Comparison of ENCODE assay signal across 8 cellular contexts in the genomic region with DNA sequence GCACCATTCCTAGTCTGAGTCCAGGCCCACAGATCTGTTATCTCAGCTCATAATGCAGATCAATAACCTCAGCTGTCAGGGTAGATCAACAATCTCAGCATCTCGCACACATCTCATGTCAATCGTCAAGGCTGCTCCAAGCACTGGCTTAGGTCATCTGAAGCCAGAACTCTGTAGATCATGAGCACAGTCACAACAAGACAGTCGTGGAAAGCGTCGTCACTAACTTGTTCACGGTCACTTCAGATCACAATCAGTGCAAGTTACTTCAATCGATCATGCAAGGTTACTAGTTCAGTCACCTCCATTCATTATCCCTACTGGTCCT.
DNase-seq lines count a peak whose midpoint lies in the region; ATAC-seq, FAIRE-seq and TF ChIP-seq lines count a peak whose summit lies in the region.

No MANE protein-coding gene starts in this region.

- H3K9ac ChIP-seq in K562 (ENCODE audit: insufficient read depth in 1 of 2, low read depth in 2 of 2, low read length in 2 of 2) (peak overlapping the region; percentile 77 to 93; a peak in 3 of 4 replicates), mesenchymal stem cell (ENCODE audit: low read length) (peak overlapping the region; percentile 89)

- peak overlapping the region; percentile 18 to 96 (median 89) for H3K27ac Mint-ChIP-seq in CD14-positive monocyte

- peak overlapping the region; percentile 60 for H2AK5ac ChIP-seq in mesenchymal stem cell (ENCODE audit: low read length, severe bottlenecking)

- H3K36me3 ChIP-seq in K562 (ENCODE audit: control insufficient read depth, insufficient read depth, low read length) (peaks cover 4% of the 10 kb centered on the region; the same call in 2 of the 3 replicates), mesenchymal stem cell (ENCODE audit: control insufficient read depth in 1 of 2, insufficient read depth in 2 of 2, low read depth in 1 of 2, low read length in 2 of 2) (peaks cover 0 to 6% of the 10 kb centered on the region in 2 experiments), vagina (no peaks in the 10 kb centered on the region)

- H3K27ac ChIP-seq in HL-60 (replicated peaks), result peak overlapping the region; percentile 72
- peak overlapping the region; percentile 65; the same call in 2 of the 3 replicates for H3K27ac ChIP-seq in K562 (ENCODE audit: extremely low read depth, low read depth, low read length)
- H3K27ac ChIP-seq in mesenchymal stem cell (ENCODE audit: low read length, poor library complexity, severe bottlenecking), result peak overlapping the region; percentile 45
- peak overlapping the region; percentile 86 for H3K27ac ChIP-seq in vagina

- no peak overlapping the region for H2BK5ac ChIP-seq in mesenchymal stem cell (ENCODE audit: low read depth, low read length, poor library complexity, severe bottlenecking)

- no peaks in the 10 kb centered on the region for H3K9me1 ChIP-seq in K562 (ENCODE audit: control insufficient read depth, insufficient read depth, low read length)

- peak overlapping the region; percentile 89 to 95 for H3K4me3 Mint-ChIP-seq in CD14-positive monocyte

- CTCF ChIA-PET in K562 (lab: Yijun Ruan, JAX; ENCODE audit: low intra/inter-chr PET ratio), result no interaction called here

- peak; percentile 87 for FAIRE-seq in K562 (lab: Jason Lieb, UNC)

- TF ChIP-seq EP300 in K562 (IDR thresholded peaks at IDR 0.05; ENCODE audit: low read length), result no peak

- H4K91ac ChIP-seq in mesenchymal stem cell (ENCODE audit: low read length), result peak overlapping the region; percentile 80

- H3K4me3 ChIP-seq in HL-60 (replicated peaks; ENCODE audit: insufficient read depth, low read length) (peak overlapping the region; percentile 95), K562 (peak overlapping the region; percentile 79), mesenchymal stem cell (ENCODE audit: insufficient read depth in 1 of 2, low read depth in 1 of 2, low read length in 2 of 2) (peak overlapping the region in 1 of 2 experiments; percentile 86), vagina (peak overlapping the region; percentile 85 to 88)

- H3K4me1 ChIP-seq in K562 (replicated peaks in 1 of 2; ENCODE audit: control insufficient read depth in 2 of 2, insufficient read depth in 2 of 2, low read length in 2 of 2) (peaks cover 18 to 30% of the 10 kb centered on the region in 2 experiments), mesenchymal stem cell (ENCODE audit: control insufficient read depth, insufficient read depth, low read depth, low read length) (peaks cover 13% of the 10 kb centered on the region), vagina (peaks cover 45% of the 10 kb centered on the region)

- TF ChIP-seq POLR2A in K562 (conservative IDR thresholded peaks at IDR 0.05) (no peak), vagina (IDR thresholded peaks at IDR 0.05) (no peak)

- H2BK12ac ChIP-seq in mesenchymal stem cell (ENCODE audit: low read length in 2 of 2), result peak overlapping the region in 1 of 2 experiments; percentile 54

- peaks cover 45% of the 10 kb centered on the region for H3K4me1 Mint-ChIP-seq in CD14-positive monocyte

- TF ChIP-seq CTCF in CD14-positive monocyte (IDR thresholded peaks at IDR 0.05) (no peak), HL-60 (IDR thresholded peaks at IDR 0.05; ENCODE audit: insufficient read depth, low read length) (no peak), K562 (IDR thresholded peaks at IDR 0.05 in 2 of 3, conservative IDR thresholded peaks at IDR 0.05 in 1 of 3; ENCODE audit: insufficient read depth in 2 of 3, low read depth in 1 of 3, low read length in 3 of 3) (no peak), vagina (IDR thresholded peaks at IDR 0.05) (no peak)

- H2BK15ac ChIP-seq in mesenchymal stem cell (ENCODE audit: low read depth, poor library complexity, severe bottlenecking), result no peak overlapping the region

- ATAC-seq in K562, result no peak

- peak overlapping the region; percentile 99 for H3K4me2 ChIP-seq in K562 (ENCODE audit: insufficient read depth, low read length)
- peak overlapping the region; percentile 50 for H3K4me2 ChIP-seq in mesenchymal stem cell (ENCODE audit: low read length, poor library complexity, severe bottlenecking)

- BruUV-seq in K562 (replicated peaks; lab: Mats Ljungman, UMichigan), result no TSS peak

- WGBS in K562 (ENCODE audit: insufficient coverage, low coverage, missing lambda C conversion rate), result 14% methylated on average over 7 of the region's 7 CpGs
- WGBS in mesenchymal stem cell, result 81% methylated on average over 7 of the region's 7 CpGs

- no peak overlapping the region for H3K14ac ChIP-seq in mesenchymal stem cell (ENCODE audit: low read length in 2 of 2)

- H2BK120ac ChIP-seq in mesenchymal stem cell (ENCODE audit: low read depth, low read length), result no peak overlapping the region

- H3K27me3 ChIP-seq in HL-60 (ENCODE audit: insufficient read depth, poor library complexity, severe bottlenecking) (no peaks in the 10 kb centered on the region), K562 (ENCODE audit: control insufficient read depth in 2 of 2, insufficient read depth in 2 of 2, low read length in 2 of 2) (no peaks in the 10 kb centered on the region), mesenchymal stem cell (ENCODE audit: control insufficient read depth in 1 of 2, insufficient read depth in 1 of 2, low read length in 2 of 2) (no peaks in the 10 kb centered on the region), vagina (no peaks in the 10 kb centered on the region)

- H4K8ac ChIP-seq in mesenchymal stem cell (ENCODE audit: low read length), result peak overlapping the region; percentile 98

- no peaks in the 10 kb centered on the region for H3K9me3 ChIP-seq in K562 (replicated peaks; ENCODE audit: control insufficient read depth, insufficient read depth, low read depth, low read length)
- H3K9me3 ChIP-seq in mesenchymal stem cell (ENCODE audit: control insufficient read depth, low read length), result no peaks in the 10 kb centered on the region
- no peaks in the 10 kb centered on the region for H3K9me3 ChIP-seq in vagina

- peaks cover 0 to 2% (median 0%) of the 10 kb centered on the region in 3 donors for H3K27me3 Mint-ChIP-seq in CD14-positive monocyte (ENCODE audit: low read depth in 3 of 3)

- no peak for DNase-seq in CD14-positive monocyte (ENCODE audit: low spot score)
- no peak for DNase-seq in HL-60 (ENCODE audit: low read depth in 1 of 2, low spot score in 1 of 2)
- peak in 1 of 4 experiments; percentile 38 for DNase-seq in K562 (ENCODE audit: extremely low read depth in 1 of 4, low spot score in 3 of 4)
- no peak for DNase-seq in mesenchymal stem cell
- DNase-seq in vagina (ENCODE audit: extremely low spot score in 2 of 2), result no peak
- no peak for DNase-seq in activated CD8-positive, alpha-beta memory T cell treated with anti-CD3 and anti-CD28 coated beads, Interleukin-2, amount 50 U/mL, for 48 hours
- no peak for DNase-seq in COR-L47 (lab: John Stamatoyannopoulos, UW)
- no peak for DNase-seq in putamen (ENCODE audit: low spot score)

- no peaks in the 10 kb centered on the region for H3K79me1 ChIP-seq in mesenchymal stem cell (replicated peaks; ENCODE audit: low read length, poor library complexity, severe bottlenecking)

- POLR2A ChIA-PET in K562 (lab: Yijun Ruan, JAX), result interaction anchor here (0.5 to 2.0 kb wide), 3 partner anchors 8 to 505 kb away, joined by 3 to 7 read pairs (median 3); no protein-coding TSS in a partner anchor

- H3K79me2 ChIP-seq in K562 (ENCODE audit: control insufficient read depth, insufficient read depth, low read length), result peaks cover 40% of the 10 kb centered on the region

- H4K20me1 ChIP-seq in K562 (replicated peaks; ENCODE audit: control insufficient read depth, insufficient read depth, low read length), result peaks cover 4% of the 10 kb centered on the region; the same call in 1 of the 2 replicates

- peaks cover 11 to 20% of the 10 kb centered on the region in 2 donors for H3K36me3 Mint-ChIP-seq in CD14-positive monocyte

- H2AFZ ChIP-seq in K562 (ENCODE audit: low read depth, low read length) (peak overlapping the region; percentile 99), mesenchymal stem cell (ENCODE audit: low read depth, low read length) (peak overlapping the region; percentile 76)

- intact Hi-C loops in CD14-positive monocyte (cut with micrococcal nuclease), result loop anchor here (5.0 to 10.0 kb wide), 3 partner anchors 121 to 591 kb away; partner anchors contain the start of genes PIF1 (in 1 of the 2), PLEKHO2 (in 1 of the 2) and RNU5A-1 (in 1 of the 2)
- intact Hi-C loops in K562 (cut with micrococcal nuclease), result no loop called here
- intact Hi-C loops in vagina (cut with DNase I), result no loop called here

- no peak overlapping the region for H3K23ac ChIP-seq in mesenchymal stem cell (ENCODE audit: low read length in 2 of 2)

- in situ Hi-C loops in K562 (cut with MboI), result no loop called here

- peak overlapping the region; percentile 83 to 95 for H3K18ac ChIP-seq in mesenchymal stem cell (ENCODE audit: low read depth in 1 of 2, low read length in 2 of 2)

- H3K9me3 Mint-ChIP-seq in CD14-positive monocyte, result no peaks in the 10 kb centered on the region

- no peak for TF ChIP-seq RAD21 in K562 (CRISPR knock-in tag; conservative IDR thresholded peaks at IDR 0.05 in 1 of 2, IDR thresholded peaks at IDR 0.05 in 1 of 2)

- H3K4ac ChIP-seq in mesenchymal stem cell (ENCODE audit: low read depth in 1 of 2, low read length in 2 of 2), result peak overlapping the region; percentile 41 to 90

TF ChIP-seq in K562, 482 proteins besides CTCF, POLR2A, EP300 and RAD21 (continues in another document):
- TF ChIP-seq USF2 (CRISPR knock-in tag; IDR thresholded peaks at IDR 0.05) (no peak), MTF1 (CRISPR knock-in tag; IDR thresholded peaks at IDR 0.05; ENCODE audit: borderline replicate concordance) (no peak), KDM4B (IDR thresholded peaks at IDR 0.05; ENCODE audit: borderline replicate concordance in 2 of 2, low read depth in 1 of 2) (no peak), EHMT2 (IDR thresholded peaks at IDR 0.05) (no peak), RFX1 (IDR thresholded peaks at IDR 0.05) (no peak)
- TF ChIP-seq, protein P1, sequence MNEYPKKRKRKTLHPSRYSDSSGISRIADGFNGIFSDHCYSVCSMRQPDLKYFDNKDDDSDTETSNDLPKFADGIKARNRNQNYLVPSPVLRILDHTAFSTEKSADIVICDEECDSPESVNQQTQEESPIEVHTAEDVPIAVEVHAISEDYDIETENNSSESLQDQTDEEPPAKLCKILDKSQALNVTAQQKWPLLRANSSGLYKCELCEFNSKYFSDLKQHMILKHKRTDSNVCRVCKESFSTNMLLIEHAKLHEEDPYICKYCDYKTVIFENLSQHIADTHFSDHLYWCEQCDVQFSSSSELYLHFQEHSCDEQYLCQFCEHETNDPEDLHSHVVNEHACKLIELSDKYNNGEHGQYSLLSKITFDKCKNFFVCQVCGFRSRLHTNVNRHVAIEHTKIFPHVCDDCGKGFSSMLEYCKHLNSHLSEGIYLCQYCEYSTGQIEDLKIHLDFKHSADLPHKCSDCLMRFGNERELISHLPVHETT (CRISPR knock-in tag; conservative IDR thresholded peaks at IDR 0.05 in 1 of 2, IDR thresholded peaks at IDR 0.05 in 1 of 2), result no peak

Comparison
In these comparisons a context has a peak if more than half of its experiments do, and no peak if none do; other contexts are left out.
1. intact Hi-C loops: an anchor here in CD14-positive monocyte (5.0 to 10.0 kb wide); none called in K562 and vagina.